ENCODE assay signal across 27 cellular contexts in the genomic region with DNA sequence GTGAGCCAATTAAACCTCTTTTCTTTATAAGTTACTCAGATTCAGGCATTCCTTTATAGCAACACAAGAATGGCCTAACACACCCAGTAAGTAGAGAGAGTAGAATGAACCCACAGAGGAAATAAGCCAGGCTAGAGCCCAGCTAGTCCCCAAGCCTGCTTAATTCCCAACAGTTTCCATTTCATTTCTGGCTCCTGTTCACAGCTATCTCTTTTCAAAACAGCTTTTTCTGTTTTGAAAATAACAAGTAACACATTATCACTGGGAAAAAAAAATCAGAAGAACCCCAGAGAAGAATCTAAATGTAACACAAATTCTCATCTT.
"Had no signal": no experiment of that assay in that cellular context is flagged by ENCODE, and none has a peak within 500 bp of the region (broad histone marks: within the 10 kb centered on the region; RNA-seq: fewer than 3 reads in every experiment).

No MANE protein-coding gene starts in this region.

- H3K9me3 ChIP-seq: gastroesophageal sphincter, pancreas, testis, transverse colon, upper lobe of right lung, uterus had no signal

- H3K27ac ChIP-seq: epithelial cell of prostate, pancreas, skin epidermis, testis, transverse colon, upper lobe of right lung, uterus had no signal

- ATAC-seq: esophagus mucosa; gastroesophageal sphincter; left colon; natural killer cell; pancreas; stimulated activated naive CD8-positive, alpha-beta T cell treated with anti-CD3 and anti-CD28 coated beads, Interleukin-15, amount 100 ng/mL, for 72 hours; upper lobe of right lung had no signal

- H3K9me3 Mint-ChIP-seq: dendritic cell treated with granulocyte-macrophage colony-stimulating factor and Interleukin-4, amounts not matched to agents 40 ng/mL and 50 ng/mL, for 4 days; endodermal cell; memory B cell; natural killer cell had no signal

- H3K4me3 ChIP-seq: gastroesophageal sphincter, lung, pancreas, sigmoid colon, skin epidermis, spleen, testis, transverse colon, upper lobe of right lung, uterus had no signal

- H3K36me3 Mint-ChIP-seq: immature natural killer cell, memory B cell, natural killer cell had no signal

- DNase-seq: central memory CD4-positive, alpha-beta T cell; effector CD8-positive, alpha-beta T cell; endodermal cell; foreskin fibroblast; hypothalamus; immature natural killer cell; islet precursor cell; kidney glomerular epithelial cell; left colon; natural killer cell; occipital lobe; pancreas; sigmoid colon; spleen; stimulated activated naive CD4-positive, alpha-beta T cell; stimulated activated naive CD8-positive, alpha-beta T cell treated with anti-CD3 and anti-CD28 coated beads, Interleukin-15, amount 100 ng/mL, for 72 hours; testis; transverse colon; upper lobe of right lung; uterus had no signal

- H3K4me3 Mint-ChIP-seq: dendritic cell treated with granulocyte-macrophage colony-stimulating factor and Interleukin-4, amounts not matched to agents 40 ng/mL and 50 ng/mL, for 4 days; endodermal cell; immature natural killer cell; memory B cell; natural killer cell; stimulated activated naive CD8-positive, alpha-beta T cell treated with anti-CD3 and anti-CD28 coated beads, Interleukin-15, amount 100 ng/mL, for 72 hours had no signal

- H3K36me3 ChIP-seq: gastroesophageal sphincter, pancreas, sigmoid colon, spleen, transverse colon, upper lobe of right lung, uterus had no signal

- H3K27ac Mint-ChIP-seq: dendritic cell treated with granulocyte-macrophage colony-stimulating factor and Interleukin-4, amounts not matched to agents 40 ng/mL and 50 ng/mL, for 4 days; endodermal cell; immature natural killer cell; memory B cell; natural killer cell; stimulated activated naive CD8-positive, alpha-beta T cell treated with anti-CD3 and anti-CD28 coated beads, Interleukin-15, amount 100 ng/mL, for 72 hours had no signal

- H3K4me1 Mint-ChIP-seq: immature natural killer cell; memory B cell; natural killer cell; stimulated activated naive CD8-positive, alpha-beta T cell treated with anti-CD3 and anti-CD28 coated beads, Interleukin-15, amount 100 ng/mL, for 72 hours had no signal

- H3K27me3 Mint-ChIP-seq: dendritic cell treated with granulocyte-macrophage colony-stimulating factor and Interleukin-4, amounts not matched to agents 40 ng/mL and 50 ng/mL, for 4 days; memory B cell had no signal

- H3K4me1 ChIP-seq: pancreas, transverse colon, upper lobe of right lung had no signal

- H3K27me3 ChIP-seq: gastroesophageal sphincter, pancreas, sigmoid colon, spleen, testis, transverse colon, upper lobe of right lung, uterus had no signal
